Comparison of ENCODE assay signal across 1 cellular context in genomic region chr20:51587145-51587544, GRCh38.
A peak's percentile ranks its signal among the peaks of the same experiment; 100 is the strongest.
TF ChIP-seq lines count a peak whose summit lies in the region.

No MANE protein-coding gene starts in this region.

TF ChIP-seq in HEK293, 187 proteins besides CTCF, POLR2A, EP300 and RAD21 (continued from another document):
- 0 out of 2 replicates have a peak, but pooled peaks have one; percentile 39 for TF ChIP-seq PRDM4 (tag by site-specific recombination; IDR thresholded peaks at IDR 0.05)
